Comparison of ENCODE assay signal across 8 cellular contexts in the genomic region with DNA sequence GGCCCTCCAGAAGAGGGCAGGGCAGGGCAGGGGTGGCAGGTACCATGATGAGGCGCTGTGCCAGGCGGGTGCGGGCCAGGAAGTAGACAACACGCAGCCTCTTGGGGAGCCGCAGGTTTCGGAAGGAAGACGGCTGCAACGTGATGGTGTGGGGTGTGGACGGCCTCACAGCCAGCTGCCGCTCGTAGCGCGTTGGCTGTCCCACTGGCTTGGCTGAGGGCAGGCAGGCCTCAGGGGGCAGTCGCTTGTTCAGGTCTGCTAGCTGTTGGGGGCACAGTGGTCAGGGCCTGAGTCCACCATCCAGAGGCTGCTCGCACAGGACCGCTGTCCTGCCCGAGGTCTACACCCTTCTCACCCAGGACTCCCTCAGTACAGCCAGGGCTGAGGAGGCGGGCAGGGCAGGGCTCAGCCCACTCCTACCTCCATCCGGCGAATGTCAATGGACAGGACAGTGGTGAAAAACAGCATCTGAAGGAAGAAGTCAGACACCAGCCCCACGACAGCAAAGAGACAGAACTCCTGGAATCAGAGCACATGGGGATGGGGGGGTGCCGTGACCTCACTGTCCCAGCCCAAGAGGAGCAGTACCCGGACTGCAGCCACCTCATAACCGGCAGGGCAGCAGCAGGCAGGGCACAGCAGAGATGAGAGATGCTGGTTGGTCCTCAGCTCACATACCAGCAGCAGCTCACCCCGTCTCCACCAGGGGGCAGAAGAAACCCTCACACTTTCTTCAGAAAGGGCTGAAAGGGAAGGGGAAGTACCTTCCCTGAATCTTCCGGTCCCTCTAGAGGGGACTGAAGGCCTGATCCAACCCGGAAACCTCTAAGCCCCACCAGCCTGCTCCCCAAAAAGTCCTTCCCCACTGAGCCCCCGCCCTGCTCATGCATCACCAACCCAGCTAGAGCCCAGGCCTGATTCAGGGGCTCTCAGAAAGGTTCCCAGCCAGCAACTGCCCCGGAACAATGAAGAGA. TPM values are rescaled to one million over a fixed set of nuclear protein-coding genes. Genes with fewer than 3 reads are reported as not detected.
DNase-seq lines count a peak whose midpoint lies in the region; ATAC-seq and TF ChIP-seq lines count a peak whose summit lies in the region.

No MANE protein-coding gene starts in this region.

- DNase-seq in CD4-positive, alpha-beta memory T cell, result peak; percentile 86 to 91 (median 87)
- DNase-seq in Panc1 (ENCODE audit: low read depth, low spot score), result peak; percentile 77
- DNase-seq in activated T-helper 1 cell treated with Interleukin-2 at 50 U/mL for 16 hours (ENCODE audit: low read depth), result peak; percentile 74
- peak; percentile 89 for DNase-seq in fibroblast of peridontal ligament (ENCODE audit: extremely low read depth)
- DNase-seq in stimulated activated naive CD4-positive, alpha-beta T cell treated with Interleukin-2 at 50 U/mL for 16 hours (lab: John Stamatoyannopoulos, UW), result peak; percentile 76

- peak overlapping the region in 1 of 2 donors; percentile 4 for H3K4me3 ChIP-seq in CD4-positive, alpha-beta memory T cell (ENCODE audit: low read length in 2 of 2)
- H3K4me3 ChIP-seq in HUES6 (ENCODE audit: low read depth, low read length) (no peak overlapping the region), Panc1 (ENCODE audit: low read depth in 2 of 2, low read length in 2 of 2) (no peak overlapping the region)

- no peaks in the 10 kb centered on the region for H3K27me3 Mint-ChIP-seq in CD4-positive, alpha-beta memory T cell
- H3K27me3 Mint-ChIP-seq in nephron (ENCODE audit: low read depth), result no peaks in the 10 kb centered on the region

- CTCF ChIA-PET in CD4-positive, alpha-beta memory T cell (lab: Charles Lee; ENCODE audit: partially characterized antibody), result interaction anchor here (0.6 to 4.7 kb wide), 25 partner anchors 8 to 403 kb away, joined by 3 to 69 read pairs (median 4); partner anchors contain the start of genes ELP6, PTPN23 and SCAP
- CTCF ChIA-PET in Panc1 (lab: Charles Lee), result interaction anchor here (0.5 to 0.6 kb wide), 3 partner anchors 8 to 149 kb away, joined by 3 to 7 read pairs (median 6); no protein-coding TSS in a partner anchor

- H3K27ac Mint-ChIP-seq in CD4-positive, alpha-beta memory T cell, result peak overlapping the region; percentile 98 to 99 (median 99)
- peak overlapping the region; percentile 89 to 96 (median 95) for H3K27ac Mint-ChIP-seq in nephron

- TF ChIP-seq CTCF in Panc1 (IDR thresholded peaks at IDR 0.05) (peak; percentile 88), nephron (IDR thresholded peaks at IDR 0.05; ENCODE audit: unreplicated experiment in 3 of 3) (peak; percentile 86 to 89 (median 86))

- peaks cover 14% of the 10 kb centered on the region for H3K36me3 ChIP-seq in CD4-positive, alpha-beta memory T cell (ENCODE audit: insufficient read depth, low read length)
- peaks cover 74% of the 10 kb centered on the region for H3K36me3 ChIP-seq in HUES6 (ENCODE audit: control insufficient read depth, insufficient read depth, low read length)
- no peaks in the 10 kb centered on the region for H3K36me3 ChIP-seq in Panc1 (ENCODE audit: control insufficient read depth, insufficient read depth, low read length)

- peaks cover 8 to 21% (median 12%) of the 10 kb centered on the region in 4 donors for H3K4me1 Mint-ChIP-seq in CD4-positive, alpha-beta memory T cell
- peaks cover 5% of the 10 kb centered on the region for H3K4me1 Mint-ChIP-seq in nephron

- intact Hi-C loops in CD4-positive, alpha-beta memory T cell (cut with micrococcal nuclease), result loop anchor here (1.0 to 2.0 kb wide), 4 partner anchors 40 to 369 kb away; partner anchors contain the start of genes ELP6 and PTPN23
- intact Hi-C loops in Panc1 (cut with micrococcal nuclease; ENCODE audit: unreplicated experiment), result loop anchor here (10.0 kb wide), 1 partner anchor 54 kb away; the partner anchor contains the start of gene SCAP

- H3K9me3 ChIP-seq in CD4-positive, alpha-beta memory T cell (ENCODE audit: control insufficient read depth in 1 of 2, low read length in 2 of 2), result no peaks in the 10 kb centered on the region
- H3K9me3 ChIP-seq in HUES6 (ENCODE audit: control insufficient read depth, insufficient read depth, low read depth, low read length), result no peaks in the 10 kb centered on the region
- no peaks in the 10 kb centered on the region for H3K9me3 ChIP-seq in Panc1 (ENCODE audit: control insufficient read depth, insufficient read depth, low read depth, low read length)

- peak overlapping the region; percentile 69 to 89 (median 78) for H3K4me3 Mint-ChIP-seq in CD4-positive, alpha-beta memory T cell
- H3K4me3 Mint-ChIP-seq in nephron, result no peak overlapping the region

- H3K4me1 ChIP-seq in CD4-positive, alpha-beta memory T cell (ENCODE audit: insufficient read depth, low read length), result peaks cover 18% of the 10 kb centered on the region
- H3K4me1 ChIP-seq in HUES6 (ENCODE audit: control insufficient read depth, insufficient read depth, low read length) (0 out of 2 replicates have a peak, but pooled peaks cover 3% of the 10 kb centered on the region), Panc1 (ENCODE audit: control insufficient read depth, insufficient read depth, low read length) (no peaks in the 10 kb centered on the region)

- BruUV-seq in Panc1 (replicated peaks; lab: Mats Ljungman, UMichigan), result no TSS peak

- peak overlapping the region; percentile 69 for H3K27ac ChIP-seq in CD4-positive, alpha-beta memory T cell (ENCODE audit: low read depth, low read length)
- H3K27ac ChIP-seq in HUES6 (ENCODE audit: low read depth, low read length), result peak overlapping the region; percentile 43; the same call in 1 of the 2 replicates
- peak overlapping the region; percentile 54; the same call in 1 of the 2 replicates for H3K27ac ChIP-seq in Panc1 (ENCODE audit: low read length)

- peak; percentile 86 for ATAC-seq in GM19463 (IDR thresholded peaks at IDR 0.05; ENCODE audit: unreplicated experiment)
- ATAC-seq in Panc1, result peak; percentile 79

- in situ Hi-C loops in Panc1 (cut with HindIII; ENCODE audit: low pct_unique_long_range_greater_than_20kb, low sequenced_read_pairs), result no loop called here

- POLR2A ChIA-PET in CD4-positive, alpha-beta memory T cell (lab: Charles Lee; ENCODE audit: partially characterized antibody), result interaction anchor here (0.6 to 3.1 kb wide), 8 partner anchors 16 to 493 kb away, joined by 3 to 27 read pairs (median 5); partner anchors contain the start of genes ELP6, PTPN23 and SCAP
- POLR2A ChIA-PET in Panc1 (lab: Charles Lee), result no interaction called here

- H3K27me3 ChIP-seq in CD4-positive, alpha-beta memory T cell (ENCODE audit: insufficient read depth, low read length), result no peaks in the 10 kb centered on the region
- H3K27me3 ChIP-seq in HUES6 (ENCODE audit: control insufficient read depth, insufficient read depth, low read length) (no peaks in the 10 kb centered on the region), Panc1 (ENCODE audit: control insufficient read depth, insufficient read depth, low read length) (no peaks in the 10 kb centered on the region)

- H3K9ac ChIP-seq in HUES6 (ENCODE audit: low read length), result no peak overlapping the region

- peaks cover 12 to 39% of the 10 kb centered on the region in 2 donors for H3K36me3 Mint-ChIP-seq in CD4-positive, alpha-beta memory T cell
- peaks cover 29% of the 10 kb centered on the region for H3K36me3 Mint-ChIP-seq in nephron (ENCODE audit: low read depth)

- H3K9me3 Mint-ChIP-seq in CD4-positive, alpha-beta memory T cell, result no peaks in the 10 kb centered on the region
- H3K9me3 Mint-ChIP-seq in nephron, result no peaks in the 10 kb centered on the region

RNA-seq across cellular contexts. Expression of gene PTPN23, which starts 40.0 kb away (rescaled TPM):
- total RNA-seq in CD4-positive, alpha-beta memory T cell, result 10 to 100 TPM; 50.0 to 53.9 TPM
- 1 to 10 TPM in 1 of 2 donors, under 1 TPM in 1; 0.46 to 4.3 TPM for polyA plus RNA-seq in CD4-positive, alpha-beta memory T cell
- 35.7 TPM for total RNA-seq in Panc1 (2021; ENCODE audit: unreplicated experiment)
- polyA plus RNA-seq in Panc1 (2012; ENCODE audit: insufficient read length), result 34.6 TPM

RNA-seq across cellular contexts. Expression of gene SCAP, which starts 54.9 kb away (rescaled TPM):
- 10 to 100 TPM; 85.7 to 88.1 TPM for total RNA-seq in CD4-positive, alpha-beta memory T cell
- polyA plus RNA-seq in CD4-positive, alpha-beta memory T cell, result 10 to 100 TPM; 37.7 to 56.4 TPM
- total RNA-seq in Panc1 (2021; ENCODE audit: unreplicated experiment), result 49.7 TPM
- 54.7 TPM for polyA plus RNA-seq in Panc1 (2012; ENCODE audit: insufficient read length)

Comparison
In these comparisons a context has a peak if more than half of its experiments do, and no peak if none do; other contexts are left out.
1. H3K4me3 Mint-ChIP-seq: peak in CD4-positive, alpha-beta memory T cell (8 of 8); none in nephron (0 of 3).
2. Peak in every context shown above with its lines, with median percentiles within 50 percentile points of each other: DNase-seq and H3K27ac ChIP-seq.